In genomic region chr14:94051115-94051514, GRCh38 we compare ENCODE assay signal across 9 cellular contexts. TPM values are rescaled to one million over a fixed set of nuclear protein-coding genes. Genes with fewer than 3 reads are reported as not detected.
DNase-seq lines count a peak whose midpoint lies in the region; ATAC-seq, FAIRE-seq and TF ChIP-seq lines count a peak whose summit lies in the region.
"Had no signal": no experiment of that assay in that cellular context is flagged by ENCODE, and none has a peak within 500 bp of the region (broad histone marks: within the 10 kb centered on the region; RNA-seq: fewer than 3 reads in every experiment).

No MANE protein-coding gene starts in this region.

- no peak overlapping the region for H3K27ac ChIP-seq in keratinocyte (ENCODE audit: control insufficient read depth, insufficient read depth, low read length)
- H3K27ac ChIP-seq in testis: peak overlapping the region; percentile 19 to 48

- in situ Hi-C loops in astrocyte of the cerebellum (cut with HindIII; ENCODE audit: low sequenced_read_pairs): no loop called here

- peak overlapping the region; percentile 42 for H3K4me3 Mint-ChIP-seq in activated T-cell treated with anti-CD3 and anti-CD28 coated beads, Interleukin-2, amount 50 U/mL, for 4 hours

- no peaks in the 10 kb centered on the region for H3K27me3 Mint-ChIP-seq in activated T-cell treated with anti-CD3 and anti-CD28 coated beads, Interleukin-2, amount 50 U/mL, for 4 hours (ENCODE audit: low read depth)

- H3K27me3 ChIP-seq in keratinocyte (ENCODE audit: control insufficient read depth, extremely low read depth, insufficient read depth, low read length) (no peaks in the 10 kb centered on the region), testis (no peaks in the 10 kb centered on the region)

- DNase-seq in activated T-cell treated with anti-CD3 and anti-CD28 coated beads, Interleukin-2, amount 50 U/mL, for 4 hours: no peak
- no peak for DNase-seq in activated T-cell treated with anti-CD3 and anti-CD28 coated beads, Interleukin-2, amount 50 U/mL, for 1 hour
- DNase-seq in astrocyte of the cerebellum (ENCODE audit: low read depth) (peak; percentile 64), keratinocyte (ENCODE audit: low read depth, low spot score) (no peak), testis (peak; percentile 84), HPDE6-E6E7 (ENCODE audit: extremely low spot score) (no peak)

- H3K36me3 Mint-ChIP-seq in activated T-cell treated with anti-CD3 and anti-CD28 coated beads, Interleukin-2, amount 50 U/mL, for 4 hours (ENCODE audit: insufficient read depth): peaks cover 56% of the 10 kb centered on the region

- no peaks in the 10 kb centered on the region for H3K79me2 ChIP-seq in keratinocyte (ENCODE audit: control insufficient read depth, insufficient read depth, low read length)

- no peak for FAIRE-seq in keratinocyte (lab: Jason Lieb, UNC)
- FAIRE-seq: G401.6 had no signal

- H4K20me1 ChIP-seq in keratinocyte (ENCODE audit: control insufficient read depth, extremely low read depth, insufficient read depth, low read length): no peaks in the 10 kb centered on the region

- no peaks in the 10 kb centered on the region for H3K9me1 ChIP-seq in keratinocyte (ENCODE audit: control insufficient read depth, extremely low read depth, insufficient read depth, low read length)

- ATAC-seq in activated T-cell treated with anti-CD3 and anti-CD28 coated beads, Interleukin-2, amount 50 U/mL, for 4 hours: no peak
- ATAC-seq in GM18873 (IDR thresholded peaks at IDR 0.05; ENCODE audit: low FRiP score, unreplicated experiment) (no peak), HG03457 (IDR thresholded peaks at IDR 0.05; ENCODE audit: unreplicated experiment) (no peak)

- H3K9me3 ChIP-seq in keratinocyte (ENCODE audit: control insufficient read depth, low read depth, low read length): no peaks in the 10 kb centered on the region
- no peaks in the 10 kb centered on the region for H3K9me3 ChIP-seq in testis

- H3K9ac ChIP-seq in keratinocyte (ENCODE audit: control insufficient read depth, extremely low read depth, insufficient read depth, low read length): no peak overlapping the region

- H2AFZ ChIP-seq in keratinocyte (ENCODE audit: control insufficient read depth, low read length): no peak overlapping the region

- WGBS in testis, 2 donors: 37 to 51% methylated on average over 9 of the region's 9 CpGs

- H3K4me3 ChIP-seq in astrocyte of the cerebellum (ENCODE audit: low read depth, low read length) (no peak overlapping the region), keratinocyte (ENCODE audit: control insufficient read depth in 2 of 3, extremely low read depth in 1 of 3, insufficient read depth in 2 of 3, low read depth in 1 of 3, low read length in 3 of 3) (no peak overlapping the region), testis (no peak overlapping the region)

- H3K4me2 ChIP-seq in keratinocyte (ENCODE audit: control insufficient read depth, extremely low read depth, insufficient read depth, low read depth, low read length): no peak overlapping the region

- H3K9me3 Mint-ChIP-seq in activated T-cell treated with anti-CD3 and anti-CD28 coated beads, Interleukin-2, amount 50 U/mL, for 4 hours: no peaks in the 10 kb centered on the region

- peak; percentile 65 for TF ChIP-seq CTCF in astrocyte of the cerebellum (IDR thresholded peaks at IDR 0.05; ENCODE audit: low read depth, low read length, missing control alignments)
- peak; percentile 9 to 62 (median 31) for TF ChIP-seq CTCF in keratinocyte (optimal IDR thresholded peaks at IDR 0.05 in 1 of 3, IDR thresholded peaks at IDR 0.05 in 1 of 3, conservative IDR thresholded peaks at IDR 0.05 in 1 of 3; ENCODE audit: extremely low read depth in 1 of 3, insufficient read depth in 2 of 3, low read length in 3 of 3)
- TF ChIP-seq CTCF in testis (IDR thresholded peaks at IDR 0.05): peak; percentile 22 to 44 (median 43)

- dilution Hi-C loops in keratinocyte (cut with MboI; ENCODE audit: extremely low pct_ligation_motif_present, low sequenced_read_pairs): no loop called here

- no peak for TF ChIP-seq POLR2A in testis (IDR thresholded peaks at IDR 0.05)

- intact Hi-C loops in testis (cut with DNase I; ENCODE audit: low total_unique reads): no loop called here

- H3K4me1 ChIP-seq in keratinocyte (ENCODE audit: control insufficient read depth, extremely low read depth, insufficient read depth, low read length) (no peaks in the 10 kb centered on the region), testis (peaks cover 12% of the 10 kb centered on the region)

- peaks cover under 1% of the 10 kb centered on the region for H3K4me1 Mint-ChIP-seq in activated T-cell treated with anti-CD3 and anti-CD28 coated beads, Interleukin-2, amount 50 U/mL, for 4 hours (ENCODE audit: low read depth)

- H3K36me3 ChIP-seq in keratinocyte (ENCODE audit: control insufficient read depth in 2 of 2, extremely low read depth in 1 of 2, insufficient read depth in 2 of 2, low read length in 2 of 2) (peaks cover 38 to 62% of the 10 kb centered on the region in 2 experiments), testis (ENCODE audit: low read depth, missing control alignments) (no peaks in the 10 kb centered on the region)

RNA-seq across cellular contexts. Expression of gene OTUB2, which starts 25.0 kb away (rescaled TPM):
- total RNA-seq in activated T-cell treated with anti-CD3 and anti-CD28 coated beads, Interleukin-2, amount 50 U/mL, for 4 hours: under 1 TPM; 0.50 to 0.54 (median 0.53) TPM
- polyA plus RNA-seq in keratinocyte (2.6 to 4.8 TPM (median 3.5 TPM) in 3 replicates), testis (ENCODE audit: insufficient read depth, low read depth, low replicate concordance) (16.8 TPM)
- polyA plus RNA-seq in keratinocyte (2011; ENCODE audit: low read depth): 3.0 TPM
- 3.5 and 3.6 TPM in 2 replicates for polyA plus RNA-seq in keratinocyte (2011; cell fraction: cytosol; rRNA removed)
- polyA plus RNA-seq in keratinocyte (2011; cell fraction: nucleus; rRNA removed): 4.5 and 5.3 TPM in 2 replicates
- 4.5 and 4.7 TPM in 2 replicates for polyA plus RNA-seq in keratinocyte (2012; ENCODE audit: low replicate concordance)
- 8.5 to 14.3 TPM (median 10.1 TPM) in 3 replicates for polyA minus RNA-seq in keratinocyte
- 8.8 TPM for polyA minus RNA-seq in keratinocyte (2011; cell fraction: cytosol; rRNA and poly(A)+ RNA removed)
- 5.2 and 8.1 TPM in 2 replicates for polyA minus RNA-seq in keratinocyte (2011; cell fraction: nucleus; rRNA and poly(A)+ RNA removed)
- total RNA-seq in testis: 10 to 100 TPM in 1 of 2 donors, 1 to 10 TPM in 1; 8.4 to 19.3 TPM

RNA-seq across cellular contexts. Expression of gene DDX24, which starts 29.9 kb away (rescaled TPM):
- total RNA-seq in activated T-cell treated with anti-CD3 and anti-CD28 coated beads, Interleukin-2, amount 50 U/mL, for 4 hours: 100 to 1,000 TPM; 287 to 321 (median 319) TPM
- 171 to 179 TPM (median 172 TPM) in 3 replicates for polyA plus RNA-seq in keratinocyte
- 251 TPM for polyA plus RNA-seq in keratinocyte (2011; ENCODE audit: low read depth)
- 124 and 159 TPM in 2 replicates for polyA plus RNA-seq in keratinocyte (2011; cell fraction: cytosol; rRNA removed)
- 237 and 260 TPM in 2 replicates for polyA plus RNA-seq in keratinocyte (2011; cell fraction: nucleus; rRNA removed)
- 128 and 144 TPM in 2 replicates for polyA plus RNA-seq in keratinocyte (2012; ENCODE audit: low replicate concordance)
- 63.3 to 137 TPM (median 126 TPM) in 3 replicates for polyA minus RNA-seq in keratinocyte
- 56.6 TPM for polyA minus RNA-seq in keratinocyte (2011; cell fraction: cytosol; rRNA and poly(A)+ RNA removed)
- 69.4 and 106 TPM in 2 replicates for polyA minus RNA-seq in keratinocyte (2011; cell fraction: nucleus; rRNA and poly(A)+ RNA removed)
- 100 to 1,000 TPM; 378 to 485 TPM for total RNA-seq in testis
- 431 TPM for polyA plus RNA-seq in testis (ENCODE audit: insufficient read depth, low read depth, low replicate concordance)

RNA-seq across cellular contexts. Expression of gene IFI27L1, which starts 30.0 kb away (rescaled TPM):
- 1 to 10 TPM; 8.9 to 9.5 (median 9.0) TPM for total RNA-seq in activated T-cell treated with anti-CD3 and anti-CD28 coated beads, Interleukin-2, amount 50 U/mL, for 4 hours
- polyA plus RNA-seq in keratinocyte (17.4 to 25.0 TPM (median 18.9 TPM) in 3 replicates), testis (ENCODE audit: insufficient read depth, low read depth, low replicate concordance) (209 TPM)
- polyA plus RNA-seq in keratinocyte (2011; ENCODE audit: low read depth): 5.6 TPM
- polyA plus RNA-seq in keratinocyte (2011; cell fraction: cytosol; rRNA removed): 10.0 and 19.6 TPM in 2 replicates
- polyA plus RNA-seq in keratinocyte (2011; cell fraction: nucleus; rRNA removed): 20.2 and 23.1 TPM in 2 replicates
- 10.5 and 19.4 TPM in 2 replicates for polyA plus RNA-seq in keratinocyte (2012; ENCODE audit: low replicate concordance)
- polyA minus RNA-seq in keratinocyte: 5.7 to 11.1 TPM (median 5.9 TPM) in 3 replicates
- 13.8 TPM for polyA minus RNA-seq in keratinocyte (2011; cell fraction: cytosol; rRNA and poly(A)+ RNA removed)
- polyA minus RNA-seq in keratinocyte (2011; cell fraction: nucleus; rRNA and poly(A)+ RNA removed): 2.9 and 3.9 TPM in 2 replicates
- 100 to 1,000 TPM; 174 to 219 TPM for total RNA-seq in testis

RNA-seq across cellular contexts. Expression of gene CCDC197, which starts 54.0 kb away (rescaled TPM):
- total RNA-seq in activated T-cell treated with anti-CD3 and anti-CD28 coated beads, Interleukin-2, amount 50 U/mL, for 4 hours: under 1 TPM in 1 of 3 donors, not detected in 2; 0.35 TPM
- polyA plus RNA-seq in keratinocyte (not detected in 3 replicates), testis (ENCODE audit: insufficient read depth, low read depth, low replicate concordance) (31.0 TPM)
- not detected for polyA plus RNA-seq in keratinocyte (2011; ENCODE audit: low read depth)
- polyA plus RNA-seq in keratinocyte (2011; cell fraction: cytosol; rRNA removed): not detected in 2 replicates
- polyA plus RNA-seq in keratinocyte (2011; cell fraction: nucleus; rRNA removed): not detected in 2 replicates
- polyA plus RNA-seq in keratinocyte (2012; ENCODE audit: low replicate concordance): not detected in 2 replicates
- polyA minus RNA-seq in keratinocyte: not detected in 3 replicates
- not detected for polyA minus RNA-seq in keratinocyte (2011; cell fraction: cytosol; rRNA and poly(A)+ RNA removed)
- not detected in 2 replicates for polyA minus RNA-seq in keratinocyte (2011; cell fraction: nucleus; rRNA and poly(A)+ RNA removed)
- 10 to 100 TPM in 1 of 2 donors, 1 to 10 TPM in 1; 5.6 to 20.7 TPM for total RNA-seq in testis

RNA-seq across cellular contexts. Expression of gene IFI27, which starts 59.4 kb away (rescaled TPM):
- 1 to 10 TPM; 1.3 to 1.7 (median 1.3) TPM for total RNA-seq in activated T-cell treated with anti-CD3 and anti-CD28 coated beads, Interleukin-2, amount 50 U/mL, for 4 hours
- polyA plus RNA-seq in keratinocyte: 1,132 to 3,594 TPM (median 2,783 TPM) in 3 replicates
- 20.3 TPM for polyA plus RNA-seq in keratinocyte (2011; ENCODE audit: low read depth)
- polyA plus RNA-seq in keratinocyte (2011; cell fraction: cytosol; rRNA removed): 1,962 and 3,733 TPM in 2 replicates
- polyA plus RNA-seq in keratinocyte (2011; cell fraction: nucleus; rRNA removed): 1,216 and 1,507 TPM in 2 replicates
- polyA plus RNA-seq in keratinocyte (2012; ENCODE audit: low replicate concordance): 221 and 1,754 TPM in 2 replicates
- polyA minus RNA-seq in keratinocyte: 758 to 2,926 TPM (median 795 TPM) in 3 replicates
- polyA minus RNA-seq in keratinocyte (2011; cell fraction: cytosol; rRNA and poly(A)+ RNA removed): 1,322 TPM
- 228 and 282 TPM in 2 replicates for polyA minus RNA-seq in keratinocyte (2011; cell fraction: nucleus; rRNA and poly(A)+ RNA removed)
- total RNA-seq in testis: 100 to 1,000 TPM; 388 to 531 TPM
- polyA plus RNA-seq in testis (ENCODE audit: insufficient read depth, low read depth, low replicate concordance): 312 TPM

Comparison
In these comparisons a context has a peak if more than half of its experiments do, and no peak if none do; other contexts are left out.
1. DNase-seq: peak in astrocyte of the cerebellum (single experiment) and testis (single experiment); none in activated T-cell treated with anti-CD3 and anti-CD28 coated beads, Interleukin-2, amount 50 U/mL, for 4 hours (single experiment), activated T-cell treated with anti-CD3 and anti-CD28 coated beads, Interleukin-2, amount 50 U/mL, for 1 hour (single experiment), keratinocyte (single experiment) and HPDE6-E6E7 (single experiment).
2. RNA of gene OTUB2, which starts 25.0 kb away (total RNA-seq): 8.4 to 19.3 TPM in testis; 0.50 to 0.54 TPM in activated T-cell treated with anti-CD3 and anti-CD28 coated beads, Interleukin-2, amount 50 U/mL, for 4 hours; every median in the first group is over 4 times any median in the second.
3. RNA of gene IFI27L1, which starts 30.0 kb away (total RNA-seq): 174 to 219 TPM in testis; 8.9 to 9.5 TPM in activated T-cell treated with anti-CD3 and anti-CD28 coated beads, Interleukin-2, amount 50 U/mL, for 4 hours; every median in the first group is over 10 times any median in the second.
4. Peak in every context shown above with its lines, with median percentiles within 50 percentile points of each other: CTCF ChIP-seq.